Comparison of ENCODE assay signal across 8 cellular contexts in the genomic region with DNA sequence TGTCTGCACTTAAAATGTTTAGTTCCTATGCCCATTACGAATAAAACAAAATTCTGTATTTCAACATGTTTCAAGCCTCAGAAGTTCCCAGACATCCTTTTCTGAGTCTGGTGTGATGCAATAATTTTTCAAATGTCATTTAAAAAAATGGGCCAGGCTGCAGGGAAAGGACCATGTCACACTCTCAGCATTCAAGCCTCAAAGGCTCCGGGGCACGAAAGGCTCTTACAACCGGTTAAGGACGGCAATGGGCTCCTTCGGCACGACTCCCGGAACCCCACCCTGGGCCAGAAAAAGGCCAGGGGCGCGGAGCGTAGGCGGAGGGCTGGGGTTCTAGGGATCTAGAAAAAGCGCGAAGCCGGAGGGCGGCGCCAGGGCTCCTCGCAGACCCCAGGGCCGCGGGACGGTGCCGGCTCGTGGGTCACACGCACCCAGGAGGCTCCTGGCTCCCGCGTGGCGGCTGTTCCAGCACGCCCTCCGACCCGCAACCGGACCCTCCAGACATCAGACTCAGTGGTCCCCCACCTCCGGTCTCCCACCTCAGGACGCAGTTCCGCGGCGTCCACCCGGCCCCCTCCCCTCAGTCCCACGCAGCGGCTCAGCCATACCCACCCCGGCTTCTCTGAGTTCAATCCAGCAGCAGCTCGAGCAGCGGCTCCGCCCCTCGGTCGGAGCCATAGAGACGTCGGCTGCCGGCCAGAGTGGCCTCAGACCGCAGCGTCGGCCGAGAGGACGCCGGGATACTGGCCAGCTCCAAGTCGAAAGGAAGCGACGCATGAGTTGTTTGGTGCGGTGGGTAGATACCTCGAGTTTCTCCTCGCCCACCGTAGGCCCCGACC. TPM values are rescaled to one million over a fixed set of nuclear protein-coding genes. Genes with fewer than 3 reads are reported as not detected.
A peak's percentile ranks its signal among the peaks of the same experiment; 100 is the strongest.
DNase-seq lines count a peak whose midpoint lies in the region; ATAC-seq, FAIRE-seq and TF ChIP-seq lines count a peak whose summit lies in the region.

A gene with protein sequence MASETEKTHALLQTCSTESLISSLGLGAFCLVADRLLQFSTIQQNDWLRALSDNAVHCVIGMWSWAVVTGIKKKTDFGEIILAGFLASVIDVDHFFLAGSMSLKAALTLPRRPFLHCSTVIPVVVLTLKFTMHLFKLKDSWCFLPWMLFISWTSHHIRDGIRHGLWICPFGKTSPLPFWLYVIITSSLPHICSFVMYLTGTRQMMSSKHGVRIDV (minus strand): TSS at position 656 of the 839 bp plus-strand sequence. CDS start 29,896 bp downstream, outside the sequence.

- no peaks in the 10 kb centered on the region for H3K36me3 ChIP-seq in bronchial epithelial cell (ENCODE audit: control insufficient read depth, insufficient read depth, low read length)

- H3K4me3 ChIP-seq in WI38 (ENCODE audit: low read depth, low read length) (peak within 1 kb of the TSS; percentile 90), bronchial epithelial cell (ENCODE audit: low read depth, low read length) (peak within 1 kb of the TSS; percentile 96)

- in situ Hi-C loops in ACHN (cut with HindIII; ENCODE audit: low pct_ligation_motif_present, low pct_unique_long_range_greater_than_20kb, low sequenced_read_pairs): no loop called here

- FAIRE-seq in bronchial epithelial cell (lab: Jason Lieb, UNC): no peak

- peak; percentile 91 for DNase-seq in ACHN
- DNase-seq in NCI-H2196 treated with DMSO at 0.1 percent for 48 hours (lab: John Stamatoyannopoulos, UW; ENCODE audit: unreplicated experiment): peak; percentile 94
- DNase-seq in bronchial epithelial cell (ENCODE audit: low read depth): peak; percentile 82
- DNase-seq in iPS-NIHi7 (ENCODE audit: extremely low spot score): peak; percentile 92
- DNase-seq in smooth muscle cell of the brain vasculature (ENCODE audit: low read depth, low spot score): peak; percentile 85

- ATAC-seq in GM18870 (IDR thresholded peaks at IDR 0.05; ENCODE audit: unreplicated experiment): peak; percentile 59
- ATAC-seq in HG03135 (IDR thresholded peaks at IDR 0.05; ENCODE audit: unreplicated experiment): peak; percentile 88

- H3K27me3 ChIP-seq in bronchial epithelial cell (ENCODE audit: control insufficient read depth, insufficient read depth, low read length): no peaks in the 10 kb centered on the region

- TF ChIP-seq CTCF in WI38 (IDR thresholded peaks at IDR 0.05; ENCODE audit: low read depth, low read length) (no peak), bronchial epithelial cell (IDR thresholded peaks at IDR 0.05; ENCODE audit: insufficient read depth, low read length, severe bottlenecking) (no peak)

RNA-seq across cellular contexts. Expression of the gene that starts here (rescaled TPM):
- total RNA-seq in bronchial epithelial cell: 12.4 and 30.6 TPM in 2 replicates

Comparison
In these comparisons a context has a peak if more than half of its experiments do, and no peak if none do; other contexts are left out.
1. Peak in every context shown above with its lines: DNase-seq, ATAC-seq and H3K4me3 ChIP-seq.